Comparison of ENCODE assay signal across 25 cellular contexts in genomic region chr16:89988951-89989350, GRCh38.
"Had no signal": no experiment of that assay in that cellular context is flagged by ENCODE, and none has a peak within 500 bp of the region (broad histone marks: within the 10 kb centered on the region; RNA-seq: fewer than 3 reads in every experiment).

No MANE protein-coding gene starts in this region.

- ATAC-seq: left colon; left lung; lower lobe of right lung; naive thymus-derived CD8-positive, alpha-beta T cell; right lobe of liver; stimulated activated memory B cell treated with anti-CD40 and anti-IgM and Interleukin-4, amounts not matched to agents 10 μg/mL and 1 μg/mL and 100 μg/mL, for 72 hours; stimulated activated naive CD8-positive, alpha-beta T cell treated with anti-CD3 and anti-CD28 coated beads, Interleukin-15, amount 100 ng/mL, for 72 hours had no signal

- H3K27ac ChIP-seq: left lung, lower lobe of right lung, parathyroid adenoma, psoas muscle, right atrium auricular region, right lobe of liver, tibial nerve, upper lobe of left lung had no signal

- H3K79me2 ChIP-seq: parathyroid adenoma had no signal

- H3K4me1 ChIP-seq: left lung, lower lobe of right lung, parathyroid adenoma, psoas muscle, right atrium auricular region, right lobe of liver, tibial nerve, upper lobe of left lung had no signal

- H2AFZ ChIP-seq: parathyroid adenoma had no signal

- H3K4me2 ChIP-seq: smooth muscle cell had no signal

- H3K27me3 ChIP-seq: left lung, right atrium auricular region, right lobe of liver, tibial nerve, upper lobe of left lung had no signal

- H3K4me3 ChIP-seq: left lung, lower lobe of right lung, psoas muscle, right atrium auricular region, right lobe of liver, smooth muscle cell, tibial nerve, upper lobe of left lung had no signal

- DNase-seq: hypothalamus; immature natural killer cell; kidney; left colon; lower lobe of right lung; mammary epithelial cell; mesenchymal stem cell; naive thymus-derived CD8-positive, alpha-beta T cell; nucleus accumbens; right lobe of liver; stimulated activated CD4-positive, alpha-beta T cell treated with anti-CD3 and anti-CD28 coated beads, Interleukin-1b, Interleukin-23, amount 100 ng/mL, for 48 hours; stimulated activated CD4-positive, alpha-beta T cell treated with anti-CD3 and anti-CD28 coated beads, Interleukin-2, amount 100 ng/mL, for 48 hours; stimulated activated CD4-positive, alpha-beta T cell treated with anti-CD3 and anti-CD28 coated beads, Interleukin-4, amount 100 ng/mL, for 4 hours; stimulated activated CD8-positive, alpha-beta memory T cell treated with anti-CD3 and anti-CD28 coated beads, Interleukin-4, amount 100 ng/mL, for 48 hours; stimulated activated naive CD4-positive, alpha-beta T cell treated with Interleukin-2 at 50 U/mL for 16 hours; stimulated activated naive CD8-positive, alpha-beta T cell treated with anti-CD3 and anti-CD28 coated beads, Interleukin-15, amount 100 ng/mL, for 72 hours; substantia nigra had no signal

- H3K9me3 ChIP-seq: left lung, lower lobe of right lung, psoas muscle, right atrium auricular region, right lobe of liver, tibial nerve, upper lobe of left lung had no signal
